In the genomic region with DNA sequence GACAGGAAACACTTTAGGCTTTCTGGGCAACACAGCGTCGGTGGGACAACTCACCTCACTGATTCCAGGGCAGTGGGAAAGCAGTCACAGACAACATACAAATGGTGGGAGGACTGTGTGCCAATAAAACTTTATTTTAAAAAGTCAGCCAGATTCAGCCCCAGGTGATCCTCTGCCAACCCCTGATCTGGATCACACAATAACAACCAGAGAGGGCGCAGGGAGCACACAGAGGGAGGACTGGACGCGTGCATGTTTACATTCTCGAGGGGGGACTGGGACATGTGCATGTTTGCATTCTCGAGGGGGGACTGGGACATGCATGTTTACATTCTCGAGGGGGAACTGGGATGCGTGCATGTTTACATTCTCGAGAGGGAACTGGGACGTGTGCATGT, we compare ENCODE assay signal across 20 cellular contexts.
DNase-seq lines count a peak whose midpoint lies in the region; TF ChIP-seq lines count a peak whose summit lies in the region.
"Had no signal": no experiment of that assay in that cellular context is flagged by ENCODE, and none has a peak within 500 bp of the region (broad histone marks: within the 10 kb centered on the region; RNA-seq: fewer than 3 reads in every experiment).

No MANE protein-coding gene starts in this region.

- DNase-seq in CD14-positive monocyte (ENCODE audit: low spot score) (peak; percentile 5), HEK293T (ENCODE audit: extremely low spot score) (no peak), endodermal cell (peak; percentile 33), RWPE1 (ENCODE audit: low spot score) (no peak), HCEC 1CT (no peak), ureter (ENCODE audit: low spot score) (no peak)
- DNase-seq: activated CD4-positive, alpha-beta T cell treated with anti-CD3 and anti-CD28 coated beads for 1 hour; activated naive CD4-positive, alpha-beta T cell treated with anti-CD3 and anti-CD28 coated beads, Interleukin-2, amount 10 ng/mL, durations not matched to agents 7 days and 5 days; activated T-cell treated with anti-CD3 and anti-CD28 coated beads, Interleukin-2, amount 50 U/mL, for 48 hours; anterior cingulate cortex; caudate nucleus; NCI-H1048; NCI-H1930; NCI-H446; NK-92 treated with Interleukin-12 subunit alpha and Interleukin-12 subunit beta, amount 100 ng/mL, for 24 hours; T1000; testis had no signal

- intact Hi-C loops in CD14-positive monocyte (cut with micrococcal nuclease): no loop called here

- H3K36me3 ChIP-seq in endodermal cell (ENCODE audit: control insufficient read depth, insufficient read depth, low read length) (no peaks in the 10 kb centered on the region), rectal smooth muscle tissue (ENCODE audit: control insufficient read depth, insufficient read depth, low read length) (no peaks in the 10 kb centered on the region)

- H3K27me3 Mint-ChIP-seq in CD14-positive monocyte (ENCODE audit: low read depth in 3 of 3): peaks cover under 1 to 27% (median 7%) of the 10 kb centered on the region in 3 donors
- H3K27me3 Mint-ChIP-seq in endodermal cell (ENCODE audit: insufficient read depth): peaks cover 3% of the 10 kb centered on the region

- POLR2A ChIA-PET in HEK293T (lab: Yijun Ruan, JAX): no interaction called here
- POLR2A ChIA-PET in RWPE1 (lab: Yijun Ruan, JAX; ENCODE audit: low non-redundant PET): no interaction called here

- H3K27me3 ChIP-seq in endodermal cell (ENCODE audit: control insufficient read depth, insufficient read depth, low read length, poor library complexity, severe bottlenecking): no peaks in the 10 kb centered on the region
- H3K27me3 ChIP-seq in rectal smooth muscle tissue (ENCODE audit: control insufficient read depth, insufficient read depth, low read length): no peaks in the 10 kb centered on the region
- H3K27me3 ChIP-seq: testis had no signal

- H3K9ac ChIP-seq in endodermal cell (ENCODE audit: extremely low read depth, low read length, poor library complexity, severe bottlenecking) (no peak overlapping the region), rectal smooth muscle tissue (ENCODE audit: low read length) (no peak overlapping the region)
- H3K9ac ChIP-seq: parathyroid adenoma had no signal

- no peak overlapping the region for H3K4me3 Mint-ChIP-seq in CD14-positive monocyte
- no peak overlapping the region for H3K4me3 Mint-ChIP-seq in endodermal cell
- H3K4me3 Mint-ChIP-seq: activated naive CD4-positive, alpha-beta T cell treated with anti-CD3 and anti-CD28 coated beads, Interleukin-2, amount 10 ng/mL, durations not matched to agents 7 days and 5 days; dendritic cell treated with granulocyte-macrophage colony-stimulating factor and Interleukin-4, amounts not matched to agents 40 ng/mL and 50 ng/mL, for 4 days had no signal

- CTCF ChIA-PET in HEK293T (lab: Yijun Ruan, JAX) (no interaction called here), RWPE1 (lab: Yijun Ruan, JAX) (no interaction called here)

- H3K9me3 ChIP-seq in endodermal cell (ENCODE audit: control insufficient read depth, low read length): no peaks in the 10 kb centered on the region
- H3K9me3 ChIP-seq: testis had no signal

- H3K27ac Mint-ChIP-seq in CD14-positive monocyte: no peak overlapping the region
- no peak overlapping the region for H3K27ac Mint-ChIP-seq in endodermal cell
- H3K27ac Mint-ChIP-seq: activated naive CD4-positive, alpha-beta T cell treated with anti-CD3 and anti-CD28 coated beads, Interleukin-2, amount 10 ng/mL, durations not matched to agents 7 days and 5 days; dendritic cell treated with granulocyte-macrophage colony-stimulating factor and Interleukin-4, amounts not matched to agents 40 ng/mL and 50 ng/mL, for 4 days had no signal

- WGBS in endodermal cell (ENCODE audit: insufficient coverage in 1 of 2, insufficient read length in 1 of 2), 2 experiments: 88% methylated on average over 11 of the region's 11 CpGs

- H3K27ac ChIP-seq in endodermal cell (ENCODE audit: low read depth, low read length): no peak overlapping the region
- H3K27ac ChIP-seq in rectal smooth muscle tissue (ENCODE audit: low read depth, low read length): peak overlapping the region; percentile 94
- H3K27ac ChIP-seq in RWPE1: no peak overlapping the region
- H3K27ac ChIP-seq: parathyroid adenoma, testis had no signal

- H3K36me3 Mint-ChIP-seq in CD14-positive monocyte (no peaks in the 10 kb centered on the region), endodermal cell (ENCODE audit: low read depth) (no peaks in the 10 kb centered on the region)
- H3K36me3 Mint-ChIP-seq: activated naive CD4-positive, alpha-beta T cell treated with anti-CD3 and anti-CD28 coated beads, Interleukin-2, amount 10 ng/mL, durations not matched to agents 7 days and 5 days had no signal

- H3K4me1 Mint-ChIP-seq in CD14-positive monocyte (no peaks in the 10 kb centered on the region), endodermal cell (peaks cover 15% of the 10 kb centered on the region)
- H3K4me1 Mint-ChIP-seq: activated naive CD4-positive, alpha-beta T cell treated with anti-CD3 and anti-CD28 coated beads, Interleukin-2, amount 10 ng/mL, durations not matched to agents 7 days and 5 days had no signal

- H3K9me3 Mint-ChIP-seq in CD14-positive monocyte (peaks cover 0 to 2% (median 0%) of the 10 kb centered on the region in 7 donors), endodermal cell (no peaks in the 10 kb centered on the region)
- H3K9me3 Mint-ChIP-seq: activated naive CD4-positive, alpha-beta T cell treated with anti-CD3 and anti-CD28 coated beads, Interleukin-2, amount 10 ng/mL, durations not matched to agents 7 days and 5 days had no signal

- H3K4me1 ChIP-seq in endodermal cell (ENCODE audit: control insufficient read depth, insufficient read depth, low read length) (no peaks in the 10 kb centered on the region), rectal smooth muscle tissue (ENCODE audit: control insufficient read depth, insufficient read depth, low read length) (peaks cover 34% of the 10 kb centered on the region)
- H3K4me1 ChIP-seq: testis had no signal

- H3K4me3 ChIP-seq in endodermal cell (ENCODE audit: low read length) (no peak overlapping the region), rectal smooth muscle tissue (ENCODE audit: low read length) (peak overlapping the region; percentile 11)
- H3K4me3 ChIP-seq: testis had no signal

- TF ChIP-seq CTCF in CD14-positive monocyte (IDR thresholded peaks at IDR 0.05) (no peak), endodermal cell (conservative IDR thresholded peaks at IDR 0.05) (no peak), RWPE1 (conservative IDR thresholded peaks at IDR 0.05; ENCODE audit: low read depth) (no peak)

TF ChIP-seq in HEK293T, 16 proteins besides CTCF, POLR2A, EP300 and RAD21:
- TF ChIP-seq BHLHE40 (IDR thresholded peaks at IDR 0.05; ENCODE audit: borderline replicate concordance) (no peak), L3MBTL2 (conservative IDR thresholded peaks at IDR 0.05) (0 out of 2 replicates have a peak, but pooled peaks have one; percentile 16)

Comparison
In these comparisons a context has a peak if more than half of its experiments do, and no peak if none do; other contexts are left out.
1. DNase-seq: peak in CD14-positive monocyte (single experiment) and endodermal cell (single experiment); none in HEK293T (single experiment), RWPE1 (single experiment), HCEC 1CT (single experiment) and ureter (single experiment).